Comparison of ENCODE assay signal across 9 cellular contexts in the genomic region with DNA sequence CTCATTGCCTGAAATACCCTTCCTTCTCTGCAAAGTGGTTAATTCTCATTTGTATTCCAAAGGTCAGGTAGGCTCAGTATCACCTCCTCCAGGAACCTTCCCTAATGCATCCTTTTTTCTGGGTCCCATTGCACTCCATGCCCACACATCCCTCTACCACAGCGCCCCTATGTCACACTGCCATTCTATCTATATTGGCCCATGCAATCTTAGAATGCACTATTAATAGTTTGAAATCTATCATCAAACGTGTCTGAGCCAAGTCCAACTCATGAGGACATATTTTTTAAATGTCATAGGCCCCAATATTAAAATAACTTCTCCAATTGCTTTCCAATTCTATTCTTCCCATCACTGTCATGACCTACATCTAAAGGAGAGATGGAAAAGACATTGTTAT.
"Had no signal": no experiment of that assay in that cellular context is flagged by ENCODE, and none has a peak within 500 bp of the region (broad histone marks: within the 10 kb centered on the region; RNA-seq: fewer than 3 reads in every experiment).

No MANE protein-coding gene starts in this region.

- H3K27ac Mint-ChIP-seq: HFFc6 had no signal

- H3K4me3 Mint-ChIP-seq: HFFc6, IgD-negative memory B cell had no signal

- H3K4me1 ChIP-seq: HAP-1 had no signal

- H3K4me3 ChIP-seq: GM23248, HAP-1 had no signal

- H3K27me3 Mint-ChIP-seq: IgD-negative memory B cell had no signal

- H3K27ac ChIP-seq: GM23248, HL-60 had no signal

- H3K9me3 ChIP-seq: HAP-1 had no signal

- DNase-seq: GM23248, GOT3, H7, HFFc6 had no signal

- H3K4me1 Mint-ChIP-seq: IgD-negative memory B cell had no signal

- H3K36me3 Mint-ChIP-seq: IgD-negative memory B cell had no signal

- ATAC-seq: HCT116, HepG2 had no signal
